8 cellular contexts compared by ENCODE assay signal in genomic region chr11:116879789-116880402, GRCh38. TPM values are rescaled to one million over a fixed set of nuclear protein-coding genes. Genes with fewer than 3 reads are reported as not detected.
DNase-seq lines count a peak whose midpoint lies in the region; ATAC-seq and TF ChIP-seq lines count a peak whose summit lies in the region.

No MANE protein-coding gene starts in this region.

- H3K27ac Mint-ChIP-seq in effector memory CD8-positive, alpha-beta T cell: peak overlapping the region; percentile 68 to 83
- peak overlapping the region; percentile 18 for H3K27ac Mint-ChIP-seq in memory B cell

- DNase-seq in Right ventricle myocardium inferior (ENCODE audit: missing footprints) (no peak), cardiac septum (ENCODE audit: low spot score) (no peak), M059J (ENCODE audit: low read depth) (peak; percentile 74), RWPE1 (ENCODE audit: low spot score) (peak; percentile 49), memory B cell (ENCODE audit: low spot score in 2 of 2) (peak in 1 of 2 donors; percentile 42), aorta (no peak), NCI-H1048 (lab: John Stamatoyannopoulos, UW) (no peak)
- peak; percentile 16 to 25 (median 25) for DNase-seq in effector memory CD8-positive, alpha-beta T cell

- H3K36me3 ChIP-seq in aorta (ENCODE audit: control insufficient read depth in 1 of 2, insufficient read depth in 2 of 2, low read length in 1 of 2): peaks cover 0 to 7% of the 10 kb centered on the region in 2 donors

- H3K4me1 Mint-ChIP-seq in effector memory CD8-positive, alpha-beta T cell (ENCODE audit: low read depth in 2 of 2): peaks cover 12 to 13% of the 10 kb centered on the region in 2 donors
- peaks cover 10% of the 10 kb centered on the region for H3K4me1 Mint-ChIP-seq in memory B cell

- WGBS in aorta, 2 donors: 36% methylated on average over 3 of the region's 3 CpGs

- ATAC-seq in Right ventricle myocardium inferior (peak; percentile 79), memory B cell (ENCODE audit: low read depth) (peak; percentile 82), aorta (ENCODE audit: low FRiP score) (peak; percentile 76)
- peak; percentile 87 for ATAC-seq in effector memory CD8-positive, alpha-beta T cell (replicated peaks)

- no peak overlapping the region for H3K27ac ChIP-seq in RWPE1
- no peak overlapping the region for H3K27ac ChIP-seq in aorta (ENCODE audit: low read depth in 1 of 2, low read length in 2 of 2)

- no peak overlapping the region for H3K4me3 ChIP-seq in aorta (ENCODE audit: low read length in 2 of 2)

- H3K27me3 ChIP-seq in aorta (ENCODE audit: control insufficient read depth in 1 of 2, insufficient read depth in 2 of 2, low read length in 1 of 2): no peaks in the 10 kb centered on the region

- peak; percentile 72 for TF ChIP-seq CTCF in RWPE1 (conservative IDR thresholded peaks at IDR 0.05; ENCODE audit: low read depth)

- no peak overlapping the region for H3K4me3 Mint-ChIP-seq in effector memory CD8-positive, alpha-beta T cell
- H3K4me3 Mint-ChIP-seq in memory B cell: no peak overlapping the region

- peaks cover 7% of the 10 kb centered on the region for H3K36me3 Mint-ChIP-seq in effector memory CD8-positive, alpha-beta T cell (ENCODE audit: insufficient read depth)
- H3K36me3 Mint-ChIP-seq in memory B cell: peaks cover 14% of the 10 kb centered on the region

- intact Hi-C loops in Right ventricle myocardium inferior (cut with DNase I) (loop anchor here (2.0 to 5.0 kb wide), 2 partner anchors 227 to 347 kb away; no protein-coding TSS in a partner anchor), cardiac septum (cut with DNase I) (loop anchor here (5.0 kb wide), 2 partner anchors 88 to 347 kb away; partner anchors contain the start of gene APOA5), aorta (cut with DNase I) (loop anchor here (1.0 to 2.0 kb wide), 2 partner anchors 226 to 227 kb away; no protein-coding TSS in a partner anchor)

- H3K4me1 ChIP-seq in aorta (ENCODE audit: control insufficient read depth in 1 of 2, insufficient read depth in 2 of 2, low read length in 2 of 2): no peaks in the 10 kb centered on the region

- H3K9me3 ChIP-seq in aorta (ENCODE audit: control insufficient read depth, low read length): no peaks in the 10 kb centered on the region

- H3K9me3 Mint-ChIP-seq in effector memory CD8-positive, alpha-beta T cell: no peaks in the 10 kb centered on the region
- H3K9me3 Mint-ChIP-seq in memory B cell: no peaks in the 10 kb centered on the region

- POLR2A ChIA-PET in RWPE1 (lab: Yijun Ruan, JAX; ENCODE audit: low non-redundant PET): no interaction called here

- no peaks in the 10 kb centered on the region for H3K27me3 Mint-ChIP-seq in effector memory CD8-positive, alpha-beta T cell
- no peaks in the 10 kb centered on the region for H3K27me3 Mint-ChIP-seq in memory B cell

- CTCF ChIA-PET in RWPE1 (lab: Yijun Ruan, JAX): interaction anchor here (0.6 to 1.8 kb wide), 7 partner anchors 8 to 236 kb away, joined by 3 to 15 read pairs (median 3); partner anchors contain the start of gene ZPR1

RNA-seq across cellular contexts. Expression of gene APOA1, which starts 42.5 kb away (rescaled TPM):
- total RNA-seq in Right ventricle myocardium inferior (5.4 TPM), cardiac septum (47.2 TPM), aorta (not detected)
- not detected in 2 replicates for total RNA-seq in M059J (2014; rRNA removed; shearing (Covaris generic))
- polyA plus RNA-seq in aorta: 100 to 1,000 TPM in 1 of 2 donors, 1 to 10 TPM in 1; 1.2 to 416 TPM

RNA-seq across cellular contexts. Expression of gene APOC3, which starts 50.2 kb away (rescaled TPM):
- total RNA-seq in Right ventricle myocardium inferior: not detected
- total RNA-seq in cardiac septum: not detected
- not detected in 2 replicates for total RNA-seq in M059J (2014; rRNA removed; shearing (Covaris generic))
- not detected for total RNA-seq in aorta
- 100 to 1,000 TPM in 1 of 2 donors, not detected in 1; 335 TPM for polyA plus RNA-seq in aorta

RNA-seq across cellular contexts. Expression of gene APOA4, which starts 56.8 kb away (rescaled TPM):
- not detected for total RNA-seq in Right ventricle myocardium inferior
- total RNA-seq in cardiac septum: not detected
- not detected in 2 replicates for total RNA-seq in M059J (2014; rRNA removed; shearing (Covaris generic))
- not detected for total RNA-seq in aorta
- polyA plus RNA-seq in aorta: 100 to 1,000 TPM in 1 of 2 donors, under 1 TPM in 1; 0.64 to 457 TPM

Comparison
In these comparisons a context has a peak if more than half of its experiments do, and no peak if none do; other contexts are left out.
1. DNase-seq: peak in M059J (single experiment), RWPE1 (single experiment) and effector memory CD8-positive, alpha-beta T cell (3 of 3); none in Right ventricle myocardium inferior (single experiment), cardiac septum (single experiment), aorta (0 of 2) and NCI-H1048 (single experiment).
2. Peak in every context shown above with its lines, with median percentiles within 50 percentile points of each other: ATAC-seq.